In genomic region chr4:16655140-16655539, GRCh38 we compare ENCODE assay signal across 9 cellular contexts.
"Had no signal": no experiment of that assay in that cellular context is flagged by ENCODE, and none has a peak within 500 bp of the region (broad histone marks: within the 10 kb centered on the region; RNA-seq: fewer than 3 reads in every experiment).

No MANE protein-coding gene starts in this region.

- H3K9me3 ChIP-seq: HAP-1 had no signal

- H3K36me3 ChIP-seq: HAP-1 had no signal

- H3K9ac ChIP-seq: GM23248 had no signal

- H3K27ac Mint-ChIP-seq: HFFc6, IgD-negative memory B cell had no signal

- H3K36me3 Mint-ChIP-seq: IgD-negative memory B cell had no signal

- H3K4me3 ChIP-seq: GM23248, HAP-1 had no signal

- H3K4me3 Mint-ChIP-seq: HFFc6, IgD-negative memory B cell had no signal

- H3K27me3 Mint-ChIP-seq: IgD-negative memory B cell had no signal

- DNase-seq: GM23248, GOT3, H7, HFFc6 had no signal

- H2AFZ ChIP-seq: GM23248 had no signal

- H3K4me1 Mint-ChIP-seq: IgD-negative memory B cell had no signal

- H3K9me3 Mint-ChIP-seq: HFFc6 had no signal

- H3K27ac ChIP-seq: GM23248, HL-60 had no signal

- ATAC-seq: HCT116, HepG2 had no signal
